Comparison of ENCODE assay signal across 1 cellular context in genomic region chr9:129482521-129483466, GRCh38.
A peak's percentile ranks its signal among the peaks of the same experiment; 100 is the strongest.
TF ChIP-seq lines count a peak whose summit lies in the region.

No MANE protein-coding gene starts in this region.

TF ChIP-seq in K562, 482 proteins besides CTCF, POLR2A, EP300 and RAD21 (continued from another document):
- TF ChIP-seq ZNF277 (CRISPR knock-in tag; IDR thresholded peaks at IDR 0.05; ENCODE audit: borderline replicate concordance) (no peak), MAX (CRISPR knock-in tag; IDR thresholded peaks at IDR 0.05) (0 out of 2 replicates have a peak, but pooled peaks have one; percentile 34), MEF2D (tag; conservative IDR thresholded peaks at IDR 0.05; ENCODE audit: low read depth) (no peak), TRIM28 (IDR thresholded peaks at IDR 0.05) (no peak)
